In genomic region chr21:34132202-34132601, GRCh38 we compare ENCODE assay signal across 13 cellular contexts. TPM values are rescaled to one million over a fixed set of nuclear protein-coding genes. Genes with fewer than 3 reads are reported as not detected.
A peak's percentile ranks its signal among the peaks of the same experiment; 100 is the strongest.
DNase-seq lines count a peak whose midpoint lies in the region; ATAC-seq and TF ChIP-seq lines count a peak whose summit lies in the region.
"Had no signal": no experiment of that assay in that cellular context is flagged by ENCODE, and none has a peak within 500 bp of the region (broad histone marks: within the 10 kb centered on the region; RNA-seq: fewer than 3 reads in every experiment).

No MANE protein-coding gene starts in this region.

- peaks cover 82% of the 10 kb centered on the region for H3K4me1 Mint-ChIP-seq in CD8-positive, alpha-beta T cell (ENCODE audit: low read depth)
- H3K4me1 Mint-ChIP-seq in activated T-helper 1 cell treated with anti-CD3 and anti-CD28 coated beads, Interleukin-12 subunit alpha, Interleukin-12 subunit beta, Interleukin-2, Interleukin-4 antibody, amounts not matched to agents 30 ng/mL and 10 ng/mL and 1 ng/mL, durations not matched to agents 14 hours and 24 hours and 36 hours (ENCODE audit: low read depth): peaks cover 85% of the 10 kb centered on the region
- H3K4me1 Mint-ChIP-seq in natural killer cell treated with Interleukin-12 subunit alpha and Interleukin-12 subunit beta and Interleukin-15 and Interleukin-18, amount 100 ng/mL, for 72 hours (ENCODE audit: low read depth in 2 of 2): peaks cover 64 to 66% of the 10 kb centered on the region in 2 donors

- no peak overlapping the region for H3K4me3 ChIP-seq in CD8-positive, alpha-beta T cell (ENCODE audit: low read depth, low read length)
- no peak overlapping the region for H3K4me3 ChIP-seq in hepatocyte
- H3K4me3 ChIP-seq in gastrocnemius medialis: no peak overlapping the region
- H3K4me3 ChIP-seq: left lung, pancreas had no signal

- H4K20me1 ChIP-seq in hepatocyte (ENCODE audit: insufficient read depth, poor library complexity, severe bottlenecking): no peaks in the 10 kb centered on the region

- no peaks in the 10 kb centered on the region for H3K9me3 Mint-ChIP-seq in CD8-positive, alpha-beta T cell
- peaks cover 10% of the 10 kb centered on the region for H3K9me3 Mint-ChIP-seq in activated T-helper 1 cell treated with anti-CD3 and anti-CD28 coated beads, Interleukin-12 subunit alpha, Interleukin-12 subunit beta, Interleukin-2, Interleukin-4 antibody, amounts not matched to agents 30 ng/mL and 10 ng/mL and 1 ng/mL, durations not matched to agents 14 hours and 24 hours and 36 hours
- H3K9me3 Mint-ChIP-seq in natural killer cell treated with Interleukin-12 subunit alpha and Interleukin-12 subunit beta and Interleukin-15 and Interleukin-18, amount 100 ng/mL, for 72 hours: peaks cover 2% of the 10 kb centered on the region

- H3K79me2 ChIP-seq in hepatocyte: peaks cover 77% of the 10 kb centered on the region

- no peaks in the 10 kb centered on the region for H3K36me3 ChIP-seq in CD8-positive, alpha-beta T cell (ENCODE audit: insufficient read depth, low read length)
- H3K36me3 ChIP-seq in hepatocyte (replicated peaks; ENCODE audit: insufficient read depth, low read depth) (no peaks in the 10 kb centered on the region), gastrocnemius medialis (peaks cover 0 to 5% of the 10 kb centered on the region in 2 donors)
- H3K36me3 ChIP-seq: pancreas had no signal

- H3K36me3 Mint-ChIP-seq in CD8-positive, alpha-beta T cell: peaks cover 56% of the 10 kb centered on the region
- H3K36me3 Mint-ChIP-seq in activated T-helper 1 cell treated with anti-CD3 and anti-CD28 coated beads, Interleukin-12 subunit alpha, Interleukin-12 subunit beta, Interleukin-2, Interleukin-4 antibody, amounts not matched to agents 30 ng/mL and 10 ng/mL and 1 ng/mL, durations not matched to agents 14 hours and 24 hours and 36 hours (ENCODE audit: low read depth): peaks cover 59% of the 10 kb centered on the region
- H3K36me3 Mint-ChIP-seq in natural killer cell treated with Interleukin-12 subunit alpha and Interleukin-12 subunit beta and Interleukin-15 and Interleukin-18, amount 100 ng/mL, for 72 hours: peaks cover 15% of the 10 kb centered on the region

- DNase-seq in CD8-positive, alpha-beta T cell: no peak
- no peak for DNase-seq in activated T-helper 1 cell treated with anti-CD3 and anti-CD28 coated beads, Interleukin-12 subunit alpha, Interleukin-12 subunit beta, Interleukin-2, Interleukin-4 antibody, amounts not matched to agents 30 ng/mL and 10 ng/mL and 1 ng/mL, durations not matched to agents 14 hours and 24 hours and 36 hours (ENCODE audit: low spot score)
- DNase-seq in hepatocyte (ENCODE audit: low spot score) (no peak), gastrocnemius medialis (peak in 1 of 2 donors; percentile 49), DMS79 treated with DMSO at 0.1 percent for 48 hours (lab: John Stamatoyannopoulos, UW) (no peak), HPDE6-E6E7 (ENCODE audit: extremely low spot score) (no peak)
- no peak for DNase-seq in natural killer cell treated with Interleukin-12 subunit alpha and Interleukin-12 subunit beta and Interleukin-15 and Interleukin-18, amount 100 ng/mL, for 72 hours (ENCODE audit: low spot score)
- DNase-seq: activated CD4-positive, alpha-beta T cell treated with anti-CD3 and anti-CD28 coated beads for 48 hours; left lung; NCI-H226; pancreas; SW 1271 had no signal

- peaks cover 55% of the 10 kb centered on the region for H3K4me1 ChIP-seq in CD8-positive, alpha-beta T cell (ENCODE audit: insufficient read depth, low read length)
- H3K4me1 ChIP-seq in hepatocyte (ENCODE audit: insufficient read depth): peaks cover 43% of the 10 kb centered on the region
- peaks cover 64% of the 10 kb centered on the region in 2 donors for H3K4me1 ChIP-seq in gastrocnemius medialis

- in situ Hi-C loops in gastrocnemius medialis (cut with MboI; ENCODE audit: low sequenced_read_pairs in 4 of 4): no loop called here

- H2AFZ ChIP-seq in hepatocyte: no peak overlapping the region

- ATAC-seq in CD8-positive, alpha-beta T cell: no peak
- ATAC-seq in gastrocnemius medialis: no peak
- no peak for ATAC-seq in natural killer cell treated with Interleukin-12 subunit alpha and Interleukin-12 subunit beta and Interleukin-15 and Interleukin-18, amount 100 ng/mL, for 72 hours
- ATAC-seq: left lung; pancreas; stimulated activated memory B cell treated with anti-CD40 and anti-IgM and Interleukin-4, amounts not matched to agents 10 μg/mL and 1 μg/mL and 100 μg/mL, for 72 hours had no signal

- WGBS in hepatocyte (ENCODE audit: low lambda C conversion rate, missing lambda C conversion rate): 96% methylated on average over 13 of the region's 13 CpGs

- no peaks in the 10 kb centered on the region for H3K9me2 ChIP-seq in hepatocyte (replicated peaks; ENCODE audit: insufficient read depth)

- TF ChIP-seq POLR2A in gastrocnemius medialis (IDR thresholded peaks at IDR 0.05): no peak

- no peak overlapping the region for H3K4me2 ChIP-seq in hepatocyte

- H3K27me3 ChIP-seq in CD8-positive, alpha-beta T cell (ENCODE audit: insufficient read depth, low read length): no peaks in the 10 kb centered on the region
- H3K27me3 ChIP-seq in hepatocyte: no peaks in the 10 kb centered on the region
- no peaks in the 10 kb centered on the region for H3K27me3 ChIP-seq in gastrocnemius medialis
- H3K27me3 ChIP-seq: left lung, pancreas had no signal

- no peaks in the 10 kb centered on the region for H3K9me3 ChIP-seq in CD8-positive, alpha-beta T cell (ENCODE audit: low read length)
- H3K9me3 ChIP-seq in hepatocyte (ENCODE audit: low read depth) (no peaks in the 10 kb centered on the region), gastrocnemius medialis (no peaks in the 10 kb centered on the region)
- H3K9me3 ChIP-seq: left lung, pancreas had no signal

- intact Hi-C loops in CD8-positive, alpha-beta T cell (cut with DNase I, micrococcal nuclease): no loop called here
- intact Hi-C loops in activated T-helper 1 cell treated with anti-CD3 and anti-CD28 coated beads, Interleukin-12 subunit alpha, Interleukin-12 subunit beta, Interleukin-2, Interleukin-4 antibody, amounts not matched to agents 30 ng/mL and 10 ng/mL and 1 ng/mL, durations not matched to agents 14 hours and 24 hours and 36 hours (cut with micrococcal nuclease): no loop called here
- intact Hi-C loops in gastrocnemius medialis (cut with DNase I; ENCODE audit: low total_unique reads): no loop called here

- POLR2A ChIA-PET in CD8-positive, alpha-beta T cell (lab: Charles Lee): interaction anchor here (0.6 kb wide), 1 partner anchor 186 kb away, joined by 5 read pairs; no protein-coding TSS in a partner anchor

- CTCF ChIA-PET in CD8-positive, alpha-beta T cell (lab: Charles Lee): interaction anchor here (1.6 to 6.8 kb wide), 2 partner anchors 208 to 216 kb away, joined by 5 to 43 read pairs; no protein-coding TSS in a partner anchor

- no peaks in the 10 kb centered on the region for H3K27me3 Mint-ChIP-seq in CD8-positive, alpha-beta T cell (ENCODE audit: low read depth)
- no peaks in the 10 kb centered on the region for H3K27me3 Mint-ChIP-seq in activated T-helper 1 cell treated with anti-CD3 and anti-CD28 coated beads, Interleukin-12 subunit alpha, Interleukin-12 subunit beta, Interleukin-2, Interleukin-4 antibody, amounts not matched to agents 30 ng/mL and 10 ng/mL and 1 ng/mL, durations not matched to agents 14 hours and 24 hours and 36 hours (ENCODE audit: insufficient read depth)
- H3K27me3 Mint-ChIP-seq in natural killer cell treated with Interleukin-12 subunit alpha and Interleukin-12 subunit beta and Interleukin-15 and Interleukin-18, amount 100 ng/mL, for 72 hours: no peaks in the 10 kb centered on the region
- H3K27me3 Mint-ChIP-seq: stimulated activated memory B cell treated with anti-CD40 and anti-IgM and Interleukin-4, amounts not matched to agents 10 μg/mL and 1 μg/mL and 100 μg/mL, for 72 hours had no signal

- H3K27ac ChIP-seq in CD8-positive, alpha-beta T cell (ENCODE audit: low read depth, low read length): no peak overlapping the region
- H3K27ac ChIP-seq in hepatocyte: peak overlapping the region; percentile 88
- H3K27ac ChIP-seq in gastrocnemius medialis: peak overlapping the region; percentile 79 to 95 (median 88)
- H3K27ac ChIP-seq: pancreas had no signal

- H3K27ac Mint-ChIP-seq in CD8-positive, alpha-beta T cell: peak overlapping the region; percentile 89
- H3K27ac Mint-ChIP-seq in activated T-helper 1 cell treated with anti-CD3 and anti-CD28 coated beads, Interleukin-12 subunit alpha, Interleukin-12 subunit beta, Interleukin-2, Interleukin-4 antibody, amounts not matched to agents 30 ng/mL and 10 ng/mL and 1 ng/mL, durations not matched to agents 14 hours and 24 hours and 36 hours: peak overlapping the region; percentile 97
- peak overlapping the region in 1 of 2 donors; percentile 84 for H3K27ac Mint-ChIP-seq in natural killer cell treated with Interleukin-12 subunit alpha and Interleukin-12 subunit beta and Interleukin-15 and Interleukin-18, amount 100 ng/mL, for 72 hours

- TF ChIP-seq CTCF in CD8-positive, alpha-beta T cell (IDR thresholded peaks at IDR 0.05): no peak
- TF ChIP-seq CTCF in hepatocyte (IDR thresholded peaks at IDR 0.05; ENCODE audit: poor library complexity) (no peak), gastrocnemius medialis (IDR thresholded peaks at IDR 0.05 in 4 of 5, conservative IDR thresholded peaks at IDR 0.05 in 1 of 5) (no peak)

- H3K4me3 Mint-ChIP-seq in CD8-positive, alpha-beta T cell: peak overlapping the region; percentile 30
- H3K4me3 Mint-ChIP-seq in activated T-helper 1 cell treated with anti-CD3 and anti-CD28 coated beads, Interleukin-12 subunit alpha, Interleukin-12 subunit beta, Interleukin-2, Interleukin-4 antibody, amounts not matched to agents 30 ng/mL and 10 ng/mL and 1 ng/mL, durations not matched to agents 14 hours and 24 hours and 36 hours: no peak overlapping the region
- no peak overlapping the region for H3K4me3 Mint-ChIP-seq in natural killer cell treated with Interleukin-12 subunit alpha and Interleukin-12 subunit beta and Interleukin-15 and Interleukin-18, amount 100 ng/mL, for 72 hours
- H3K4me3 Mint-ChIP-seq: stimulated activated memory B cell treated with anti-CD40 and anti-IgM and Interleukin-4, amounts not matched to agents 10 μg/mL and 1 μg/mL and 100 μg/mL, for 72 hours had no signal

RNA-seq across cellular contexts. Expression of gene MRPS6, which starts 58.8 kb away (rescaled TPM):
- total RNA-seq in CD8-positive, alpha-beta T cell: 10 to 100 TPM; 14.3 to 15.4 TPM
- total RNA-seq in activated T-helper 1 cell treated with anti-CD3 and anti-CD28 coated beads, Interleukin-12 subunit alpha, Interleukin-12 subunit beta, Interleukin-2, Interleukin-4 antibody, amounts not matched to agents 30 ng/mL and 10 ng/mL and 1 ng/mL, durations not matched to agents 14 hours and 24 hours and 36 hours: 137 and 139 TPM in 2 replicates
- total RNA-seq in hepatocyte (54.9 and 72.3 TPM in 2 replicates), gastrocnemius medialis (10 to 100 TPM; 17.3 to 54.8 (median 29.3) TPM)
- 188 and 201 TPM in 2 replicates for polyA plus RNA-seq in hepatocyte
- 100 to 1,000 TPM; 122 to 188 TPM for total RNA-seq in natural killer cell treated with Interleukin-12 subunit alpha and Interleukin-12 subunit beta and Interleukin-15 and Interleukin-18, amount 100 ng/mL, for 72 hours

RNA-seq across cellular contexts. Expression of gene SLC5A3, which starts 58.8 kb away (rescaled TPM):
- total RNA-seq in CD8-positive, alpha-beta T cell: 1 to 10 TPM; 4.6 to 5.2 TPM
- 45.4 and 48.0 TPM in 2 replicates for total RNA-seq in activated T-helper 1 cell treated with anti-CD3 and anti-CD28 coated beads, Interleukin-12 subunit alpha, Interleukin-12 subunit beta, Interleukin-2, Interleukin-4 antibody, amounts not matched to agents 30 ng/mL and 10 ng/mL and 1 ng/mL, durations not matched to agents 14 hours and 24 hours and 36 hours
- 64.0 and 67.1 TPM in 2 replicates for total RNA-seq in hepatocyte
- 8.1 and 9.2 TPM in 2 replicates for polyA plus RNA-seq in hepatocyte
- 10 to 100 TPM in 1 of 4 donors, 1 to 10 TPM in 3; 2.0 to 22.2 (median 6.2) TPM for total RNA-seq in gastrocnemius medialis
- total RNA-seq in natural killer cell treated with Interleukin-12 subunit alpha and Interleukin-12 subunit beta and Interleukin-15 and Interleukin-18, amount 100 ng/mL, for 72 hours: 10 to 100 TPM; 36.1 to 59.1 TPM
